In genomic region chr7:77427996-77428603, GRCh38 we compare ENCODE assay signal across 10 cellular contexts. TPM values are rescaled to one million over a fixed set of nuclear protein-coding genes. Genes with fewer than 3 reads are reported as not detected.
A peak's percentile ranks its signal among the peaks of the same experiment; 100 is the strongest.
DNase-seq lines count a peak whose midpoint lies in the region; ATAC-seq and TF ChIP-seq lines count a peak whose summit lies in the region.
"Had no signal": no experiment of that assay in that cellular context is flagged by ENCODE, and none has a peak within 500 bp of the region (broad histone marks: within the 10 kb centered on the region; RNA-seq: fewer than 3 reads in every experiment).

No MANE protein-coding gene starts in this region.

- no peaks in the 10 kb centered on the region for H3K9me3 Mint-ChIP-seq in activated T-cell treated with anti-CD3 and anti-CD28 coated beads, Interleukin-2, amount 50 U/mL, for 24 hours
- H3K9me3 Mint-ChIP-seq in T-helper 1 cell treated with Interleukin-12 subunit alpha and Interleukin-12 subunit beta and Interleukin-4 antibody, amounts not matched to agents 30 μg/mL and 1 μg/mL, for 36 hours: no peaks in the 10 kb centered on the region
- H3K9me3 Mint-ChIP-seq in stimulated activated memory B cell treated with anti-CD40 and anti-IgM and Interleukin-4, amounts not matched to agents 10 μg/mL and 1 μg/mL and 100 μg/mL, for 72 hours: no peaks in the 10 kb centered on the region

- no peak overlapping the region for H3K27ac ChIP-seq in smooth muscle cell (ENCODE audit: low read depth)

- no peak overlapping the region for H3K4me2 ChIP-seq in smooth muscle cell

- H3K27me3 ChIP-seq in smooth muscle cell (ENCODE audit: low read depth): no peaks in the 10 kb centered on the region

- H3K79me2 ChIP-seq in smooth muscle cell (ENCODE audit: low read depth): no peaks in the 10 kb centered on the region

- no peaks in the 10 kb centered on the region for H3K36me3 ChIP-seq in smooth muscle cell (ENCODE audit: low read depth)

- H3K4me1 ChIP-seq in smooth muscle cell (ENCODE audit: low read depth): peaks cover 62% of the 10 kb centered on the region

- TF ChIP-seq CTCF in fibroblast of the aortic adventitia (IDR thresholded peaks at IDR 0.05; ENCODE audit: insufficient read depth, low read length) (no peak), smooth muscle cell (IDR thresholded peaks at IDR 0.05; ENCODE audit: borderline replicate concordance, insufficient read depth, poor library complexity, severe bottlenecking) (no peak)

- H3F3A ChIP-seq in smooth muscle cell (ENCODE audit: low read depth): peaks cover 16% of the 10 kb centered on the region

- ATAC-seq in stimulated activated memory B cell treated with anti-CD40 and anti-IgM and Interleukin-4, amounts not matched to agents 10 μg/mL and 1 μg/mL and 100 μg/mL, for 72 hours: no peak
- no peak for ATAC-seq in HG03571 (IDR thresholded peaks at IDR 0.05; ENCODE audit: unreplicated experiment)

- H3K4me1 Mint-ChIP-seq in activated T-cell treated with anti-CD3 and anti-CD28 coated beads, Interleukin-2, amount 50 U/mL, for 24 hours (ENCODE audit: low read depth): peaks cover 26% of the 10 kb centered on the region
- peaks cover 30% of the 10 kb centered on the region for H3K4me1 Mint-ChIP-seq in T-helper 1 cell treated with Interleukin-12 subunit alpha and Interleukin-12 subunit beta and Interleukin-4 antibody, amounts not matched to agents 30 μg/mL and 1 μg/mL, for 36 hours (ENCODE audit: low read depth)
- H3K4me1 Mint-ChIP-seq in stimulated activated memory B cell treated with anti-CD40 and anti-IgM and Interleukin-4, amounts not matched to agents 10 μg/mL and 1 μg/mL and 100 μg/mL, for 72 hours: peaks cover 34% of the 10 kb centered on the region

- H3K9ac ChIP-seq in smooth muscle cell (ENCODE audit: low read depth): no peak overlapping the region

- H3K9me3 ChIP-seq in smooth muscle cell (replicated peaks; ENCODE audit: low read depth): no peaks in the 10 kb centered on the region

- H3K4me3 ChIP-seq in fibroblast of the aortic adventitia (ENCODE audit: low read depth, low read length): no peak overlapping the region
- no peak overlapping the region for H3K4me3 ChIP-seq in smooth muscle cell

- no peak for DNase-seq in activated T-cell treated with anti-CD3 and anti-CD28 coated beads, Interleukin-2, amount 50 U/mL, for 24 hours
- DNase-seq in activated T-cell treated with anti-CD3 and anti-CD28 coated beads, Interleukin-2, amount 50 U/mL, for 1 hour: no peak
- DNase-seq in fibroblast of the aortic adventitia (ENCODE audit: low read depth) (peak; percentile 36), medulla oblongata (ENCODE audit: extremely low spot score) (no peak), smooth muscle cell (lab: John Stamatoyannopoulos, UW; ENCODE audit: unreplicated experiment) (no peak)
- DNase-seq: amygdala, NCI-H748 treated with DMSO at 0.1 percent for 48 hours had no signal

- 69% methylated on average over 5 of the region's 5 CpGs for WGBS in smooth muscle cell (ENCODE audit: low lambda C conversion rate)

- no peak overlapping the region for H3K4me3 Mint-ChIP-seq in activated T-cell treated with anti-CD3 and anti-CD28 coated beads, Interleukin-2, amount 50 U/mL, for 24 hours
- H3K4me3 Mint-ChIP-seq in T-helper 1 cell treated with Interleukin-12 subunit alpha and Interleukin-12 subunit beta and Interleukin-4 antibody, amounts not matched to agents 30 μg/mL and 1 μg/mL, for 36 hours: peak overlapping the region; percentile 57
- H3K4me3 Mint-ChIP-seq in stimulated activated memory B cell treated with anti-CD40 and anti-IgM and Interleukin-4, amounts not matched to agents 10 μg/mL and 1 μg/mL and 100 μg/mL, for 72 hours: no peak overlapping the region

- peak overlapping the region; percentile 85 for H3K27ac Mint-ChIP-seq in activated T-cell treated with anti-CD3 and anti-CD28 coated beads, Interleukin-2, amount 50 U/mL, for 24 hours
- peak overlapping the region; percentile 81 for H3K27ac Mint-ChIP-seq in T-helper 1 cell treated with Interleukin-12 subunit alpha and Interleukin-12 subunit beta and Interleukin-4 antibody, amounts not matched to agents 30 μg/mL and 1 μg/mL, for 36 hours
- H3K27ac Mint-ChIP-seq in stimulated activated memory B cell treated with anti-CD40 and anti-IgM and Interleukin-4, amounts not matched to agents 10 μg/mL and 1 μg/mL and 100 μg/mL, for 72 hours: peak overlapping the region; percentile 91

- H4K20me1 ChIP-seq in smooth muscle cell (ENCODE audit: low read depth): no peaks in the 10 kb centered on the region

- H2AFZ ChIP-seq in smooth muscle cell (ENCODE audit: low read depth): no peak overlapping the region

- no peaks in the 10 kb centered on the region for H3K27me3 Mint-ChIP-seq in activated T-cell treated with anti-CD3 and anti-CD28 coated beads, Interleukin-2, amount 50 U/mL, for 24 hours
- peaks cover 4% of the 10 kb centered on the region for H3K27me3 Mint-ChIP-seq in T-helper 1 cell treated with Interleukin-12 subunit alpha and Interleukin-12 subunit beta and Interleukin-4 antibody, amounts not matched to agents 30 μg/mL and 1 μg/mL, for 36 hours (ENCODE audit: low read depth)
- H3K27me3 Mint-ChIP-seq in stimulated activated memory B cell treated with anti-CD40 and anti-IgM and Interleukin-4, amounts not matched to agents 10 μg/mL and 1 μg/mL and 100 μg/mL, for 72 hours: no peaks in the 10 kb centered on the region

- H3K36me3 Mint-ChIP-seq in activated T-cell treated with anti-CD3 and anti-CD28 coated beads, Interleukin-2, amount 50 U/mL, for 24 hours (ENCODE audit: low read depth): no peaks in the 10 kb centered on the region
- peaks cover 3% of the 10 kb centered on the region for H3K36me3 Mint-ChIP-seq in T-helper 1 cell treated with Interleukin-12 subunit alpha and Interleukin-12 subunit beta and Interleukin-4 antibody, amounts not matched to agents 30 μg/mL and 1 μg/mL, for 36 hours (ENCODE audit: low read depth)
- H3K36me3 Mint-ChIP-seq in stimulated activated memory B cell treated with anti-CD40 and anti-IgM and Interleukin-4, amounts not matched to agents 10 μg/mL and 1 μg/mL and 100 μg/mL, for 72 hours: no peaks in the 10 kb centered on the region

RNA-seq across cellular contexts. Expression of gene GSAP, which starts 12.0 kb away (rescaled TPM):
- total RNA-seq in fibroblast of the aortic adventitia (ENCODE audit: low replicate concordance) (3.2 and 3.5 TPM in 2 replicates), smooth muscle cell (0.94 and 3.2 TPM in 2 replicates)
- 0.45 and 1.1 TPM in 2 replicates for polyA plus RNA-seq in smooth muscle cell
